Comparison of ENCODE assay signal across 8 cellular contexts in the genomic region with DNA sequence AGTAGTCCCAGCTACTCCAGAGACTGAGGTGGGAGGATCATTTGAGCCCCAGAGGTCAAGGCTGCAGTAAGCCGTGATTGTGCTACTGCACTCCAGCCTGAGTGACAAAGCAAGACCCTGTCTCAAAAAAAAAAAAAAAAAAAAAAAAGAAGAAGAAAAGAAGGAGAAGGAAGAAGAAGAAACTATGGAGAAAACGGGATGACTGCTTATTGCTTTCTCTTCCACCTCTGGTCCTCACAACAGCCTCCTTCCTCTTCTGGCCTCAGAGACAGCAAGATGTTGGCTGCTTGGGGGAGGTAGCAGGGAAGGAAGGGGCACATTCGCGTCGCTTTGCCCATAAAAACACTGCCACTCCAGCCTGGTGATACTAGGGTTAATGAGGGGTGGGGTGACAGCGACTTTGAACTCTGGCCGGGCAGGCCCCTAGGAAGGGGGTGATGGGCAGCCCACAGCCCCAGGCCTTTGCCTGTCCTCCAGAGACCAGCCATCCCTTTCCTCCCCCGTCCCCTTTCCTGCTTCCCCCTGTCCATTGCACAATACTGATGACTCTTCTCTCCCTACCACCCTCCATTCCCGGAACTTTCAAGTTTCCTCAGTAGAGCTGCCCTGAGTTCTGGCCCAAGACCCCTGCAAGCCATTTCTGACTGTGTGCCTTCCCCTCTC. TPM values are rescaled to one million over a fixed set of nuclear protein-coding genes. Genes with fewer than 3 reads are reported as not detected.
DNase-seq lines count a peak whose midpoint lies in the region; ATAC-seq, FAIRE-seq and TF ChIP-seq lines count a peak whose summit lies in the region.

No MANE protein-coding gene starts in this region.

- H3K36me3 ChIP-seq in adipocyte (ENCODE audit: control insufficient read depth, insufficient read depth, low read length, severe bottlenecking) (peaks cover 3% of the 10 kb centered on the region), HepG2 (replicated peaks in 1 of 2; ENCODE audit: control insufficient read depth in 1 of 2, insufficient read depth in 2 of 2, low read length in 2 of 2) (no peaks in the 10 kb centered on the region), MG63 (peaks cover 8% of the 10 kb centered on the region; the same call in 1 of the 2 replicates)

- 50% methylated on average over 9 of the region's 9 CpGs for WGBS in A549 (ENCODE audit: missing lambda C conversion rate)
- WGBS in HepG2 (ENCODE audit: low lambda C conversion rate), result 0% methylated on average over 5 of the region's 9 CpGs

- POLR2A ChIA-PET in A549 (lab: Yijun Ruan, JAX) (interaction anchor here (2.0 kb wide), 1 partner anchor 16 kb away, joined by 5 read pairs; no protein-coding TSS in a partner anchor), HepG2 (lab: Yijun Ruan, JAX) (interaction anchor here (0.6 to 6.8 kb wide), 7 partner anchors 12 to 282 kb away, joined by 3 to 135 read pairs (median 3); partner anchors contain the start of genes C10orf95, FBXL15, NOLC1 and PSD)

- H4K20me1 ChIP-seq in HepG2 (ENCODE audit: insufficient read depth, low read length), result no peaks in the 10 kb centered on the region

- H3K4me2 ChIP-seq in A549, result peak overlapping the region; percentile 27; the same call in 1 of the 3 replicates
- H3K4me2 ChIP-seq in HepG2 (ENCODE audit: low read depth, low read length), result peak overlapping the region; percentile 97

- CTCF ChIA-PET in A549 (lab: Yijun Ruan, JAX) (interaction anchor here (0.8 to 17.4 kb wide), 6 partner anchors 11 to 203 kb away, joined by 4 to 337 read pairs (median 10); partner anchors contain the start of gene NFKB2), HepG2 (lab: Yijun Ruan, JAX; ENCODE audit: low intra/inter-chr PET ratio, low total read pairs) (no interaction called here)

- peaks cover 31% of the 10 kb centered on the region for H3K4me1 Mint-ChIP-seq in HFFc6 (ENCODE audit: low read depth)

- no peaks in the 10 kb centered on the region for H3K9me3 Mint-ChIP-seq in HFFc6

- H3K79me2 ChIP-seq in HepG2 (ENCODE audit: insufficient read depth, low read length), result peaks cover 5% of the 10 kb centered on the region

- H3K4me3 Mint-ChIP-seq in HFFc6, result no peak overlapping the region; the same call in 1 of the 2 replicates

- intact Hi-C loops in HepG2 (cut with micrococcal nuclease; ENCODE audit: unreplicated experiment), result no loop called here

- H3K4me1 ChIP-seq in A549, result peaks cover 14% of the 10 kb centered on the region
- H3K4me1 ChIP-seq in adipocyte (ENCODE audit: control insufficient read depth, insufficient read depth, low read length), result peaks cover 26% of the 10 kb centered on the region
- peaks cover 35% of the 10 kb centered on the region for H3K4me1 ChIP-seq in HepG2 (ENCODE audit: insufficient read depth, low read length)

- peak overlapping the region; percentile 0; the same call in 1 of the 2 replicates for H3K27ac Mint-ChIP-seq in HFFc6

- in situ Hi-C loops in HepG2 (cut with HindIII; ENCODE audit: extremely low pct_ligation_motif_present, low pct_unique_long_range_greater_than_20kb), result no loop called here

- no peak overlapping the region for H3K4me3 ChIP-seq in A549
- H3K4me3 ChIP-seq in adipocyte (ENCODE audit: low read length), result peak overlapping the region; percentile 42
- peak overlapping the region; percentile 44 to 76 (median 75) for H3K4me3 ChIP-seq in HepG2 (replicated peaks in 1 of 3; ENCODE audit: insufficient read depth in 1 of 3, low read depth in 2 of 3, low read length in 3 of 3)
- no peak overlapping the region for H3K4me3 ChIP-seq in MG63

- TF ChIP-seq CTCF in A549 (IDR thresholded peaks at IDR 0.05), result no peak
- no peak for TF ChIP-seq CTCF in HFFc6 (IDR thresholded peaks at IDR 0.05)
- TF ChIP-seq CTCF in HepG2 (CRISPR knock-in tag; IDR thresholded peaks at IDR 0.05), result no peak; the same call in 1 of the 2 replicates

- no peaks in the 10 kb centered on the region for H3K36me3 Mint-ChIP-seq in HFFc6 (ENCODE audit: low read depth)

- H3K9ac ChIP-seq in adipocyte (ENCODE audit: low read length), result peak overlapping the region; percentile 43
- H3K9ac ChIP-seq in HepG2 (ENCODE audit: insufficient read depth, low read depth, low read length), result peak overlapping the region; percentile 68

- TF ChIP-seq POLR2A in A549 (IDR thresholded peaks at IDR 0.05; ENCODE audit: low read length) (no peak), HepG2 (IDR thresholded peaks at IDR 0.05; ENCODE audit: insufficient read depth in 1 of 2, low read depth in 2 of 2, low read length in 2 of 2) (peak in 1 of 2 experiments; percentile 58; a peak in 2 of 4 replicates)

- TF ChIP-seq EP300 in A549 (IDR thresholded peaks at IDR 0.05) (no peak), HepG2 (IDR thresholded peaks at IDR 0.05; ENCODE audit: low read depth in 2 of 2, low read length in 2 of 2) (peak; percentile 59 to 60; a peak in 2 of 4 replicates), HepG2 (CRISPR knock-in tag; IDR thresholded peaks at IDR 0.05; ENCODE audit: borderline replicate concordance) (no peak; the same call in 1 of the 2 replicates)

- no peak overlapping the region for H2AFZ ChIP-seq in HepG2 (ENCODE audit: low read length)

- no peak for FAIRE-seq in A549 (lab: Jason Lieb, UNC)
- peak; percentile 71 for FAIRE-seq in HepG2 (lab: Jason Lieb, UNC)

- H3K9me3 ChIP-seq in A549 (no peaks in the 10 kb centered on the region), adipocyte (ENCODE audit: control insufficient read depth, low read length) (no peaks in the 10 kb centered on the region), HepG2 (ENCODE audit: low read length) (no peaks in the 10 kb centered on the region), MG63 (no peaks in the 10 kb centered on the region)

- TF ChIP-seq RAD21 in A549 (conservative IDR thresholded peaks at IDR 0.05 in 1 of 2, IDR thresholded peaks at IDR 0.05 in 1 of 2) (no peak), HepG2 (CRISPR knock-in tag; IDR thresholded peaks at IDR 0.05) (no peak)

- H3K27me3 Mint-ChIP-seq in HFFc6 (ENCODE audit: insufficient read depth), result peaks cover 2% of the 10 kb centered on the region; the same call in 1 of the 2 replicates

- ATAC-seq in A549 (no peak), HepG2 (peak; percentile 69), HG02642 (IDR thresholded peaks at IDR 0.05; ENCODE audit: poor library complexity, unreplicated experiment) (no peak)

- no peak for DNase-seq in A549 (ENCODE audit: low read depth in 1 of 2, low spot score in 1 of 2)
- no peak for DNase-seq in HFFc6
- peak; percentile 77 for DNase-seq in adipocyte (ENCODE audit: low read depth)
- DNase-seq in HepG2 (ENCODE audit: low spot score), result peak; percentile 72
- DNase-seq in dedifferentiated amniotic fluid mesenchymal stem cell (ENCODE audit: extremely low spot score), result no peak
- no peak for DNase-seq in NCI-H1105 (lab: John Stamatoyannopoulos, UW)
- DNase-seq in MG63, result no peak

- H3K27me3 ChIP-seq in adipocyte (replicated peaks; ENCODE audit: control insufficient read depth, insufficient read depth, low read length) (no peaks in the 10 kb centered on the region), HepG2 (ENCODE audit: control insufficient read depth in 1 of 2, insufficient read depth in 2 of 2, low read length in 2 of 2) (no peaks in the 10 kb centered on the region; a peak in 1 of 5 replicates), MG63 (no peaks in the 10 kb centered on the region)

- H3K27ac ChIP-seq in A549 (peak overlapping the region in 1 of 2 experiments; percentile 55; a peak in 3 of 6 replicates), HepG2 (ENCODE audit: extremely low read length, insufficient read depth, low read length) (peak overlapping the region; percentile 72)

- BruUV-seq in HepG2 (replicated peaks; lab: Mats Ljungman, UMichigan), result no TSS peak

RNA-seq across cellular contexts. Expression of gene CUEDC2, which starts 2.0 kb away (rescaled TPM):
- polyA plus RNA-seq in A549 (2011; rRNA removed) (42.5 and 43.7 TPM in 2 replicates), A549 (2017; fragmentation: RNase III; extraction: RNeasy Plus Mini Kit Qiagen cat#74134 plus additional on column Dnase treatment) (52.1 to 69.3 TPM (median 67.4 TPM) in 3 replicates), HepG2 (2011; rRNA removed) (18.4 and 19.3 TPM in 2 replicates)
- 58.5 and 59.9 TPM in 2 replicates for polyA plus RNA-seq in A549 (2012; cell fraction: cytosol; rRNA removed)
- polyA plus RNA-seq in A549 (2012; cell fraction: nucleus; rRNA removed), result 74.7 and 75.8 TPM in 2 replicates
- 28.0 and 34.8 TPM in 2 replicates for polyA minus RNA-seq in A549 (2011; rRNA and poly(A)+ RNA removed)
- total RNA-seq in HFFc6 (2021; fragmentation: NEBNext Ultra II Directional; extraction: Animal tissue kit (Norgen Biotek cat#: 25700)), result 10 to 100 TPM; 62.6 to 75.9 (median 72.5) TPM
- 13.0 and 13.1 TPM in 2 replicates for total RNA-seq in HepG2 (2016; rRNA removed; fragmentation: Illumina TruSeq; extraction: Trizol)
- total RNA-seq in HepG2 (2016; cell fraction: cytosol; rRNA removed; fragmentation: Illumina TruSeq; extraction: Trizol; ENCODE audit: low read depth), result 4.3 and 6.6 TPM in 2 replicates
- 11.4 and 14.7 TPM in 2 replicates for total RNA-seq in HepG2 (2016; cell fraction: insoluble cytoplasmic fraction; rRNA removed; fragmentation: Illumina TruSeq; extraction: Trizol)
- total RNA-seq in HepG2 (2016; cell fraction: membrane; rRNA removed; fragmentation: Illumina TruSeq; extraction: Trizol), result 8.6 and 10.3 TPM in 2 replicates
- 7.0 and 9.7 TPM in 2 replicates for total RNA-seq in HepG2 (2016; cell fraction: nucleus; rRNA removed; fragmentation: Illumina TruSeq; extraction: Trizol)
- polyA plus RNA-seq in HepG2 (2011; cell fraction: cytosol; rRNA removed), result 31.2 and 40.8 TPM in 2 replicates
- 47.1 and 47.2 TPM in 2 replicates for polyA plus RNA-seq in HepG2 (2011; cell fraction: nucleus; rRNA removed)
- 17.2 and 18.2 TPM in 2 replicates for polyA plus RNA-seq in HepG2 (2012)
- polyA plus RNA-seq in HepG2 (2016; cell fraction: cytosol; fragmentation: Illumina TruSeq; extraction: Trizol; ENCODE audit: low read depth), result 8.4 and 10.7 TPM in 2 replicates
- 13.0 and 17.2 TPM in 2 replicates for polyA plus RNA-seq in HepG2 (2016; cell fraction: insoluble cytoplasmic fraction; fragmentation: Illumina TruSeq; extraction: Trizol; ENCODE audit: low read depth)
- polyA plus RNA-seq in HepG2 (2016; cell fraction: membrane; fragmentation: Illumina TruSeq; extraction: Trizol; ENCODE audit: low read depth), result 10.6 and 12.1 TPM in 2 replicates
- polyA plus RNA-seq in HepG2 (2016; cell fraction: nucleus; fragmentation: Illumina TruSeq; extraction: Trizol; ENCODE audit: insufficient read depth, low read depth), result 20.9 and 24.8 TPM in 2 replicates
- polyA minus RNA-seq in HepG2 (2011; rRNA and poly(A)+ RNA removed; ENCODE audit: low replicate concordance), result 14.5 and 32.9 TPM in 2 replicates
- 6.2 and 7.1 TPM in 2 replicates for polyA minus RNA-seq in HepG2 (2011; cell fraction: cytosol; rRNA and poly(A)+ RNA removed)
- 8.6 and 9.1 TPM in 2 replicates for polyA minus RNA-seq in HepG2 (2011; cell fraction: nucleus; rRNA and poly(A)+ RNA removed)
- 92.1 and 151 TPM in 2 replicates for total RNA-seq in MG63 (2014; rRNA removed; shearing (Covaris generic); ENCODE audit: low replicate concordance)

RNA-seq across cellular contexts. Expression of gene FBXL15, which starts 13.7 kb away (rescaled TPM):
- polyA plus RNA-seq in A549 (2011; rRNA removed) (3.7 and 4.8 TPM in 2 replicates), A549 (2017; fragmentation: RNase III; extraction: RNeasy Plus Mini Kit Qiagen cat#74134 plus additional on column Dnase treatment) (8.7 to 10.4 TPM (median 9.4 TPM) in 3 replicates), HepG2 (2011; rRNA removed) (4.3 and 6.4 TPM in 2 replicates)
- 15.0 and 18.4 TPM in 2 replicates for polyA plus RNA-seq in A549 (2012; cell fraction: cytosol; rRNA removed)
- 29.5 and 44.2 TPM in 2 replicates for polyA plus RNA-seq in A549 (2012; cell fraction: nucleus; rRNA removed)
- polyA minus RNA-seq in A549 (2011; rRNA and poly(A)+ RNA removed), result 2.8 and 3.2 TPM in 2 replicates
- 10 to 100 TPM in 4 of 6 experiments, 1 to 10 TPM in 2; 9.2 to 13.2 (median 11.5) TPM for total RNA-seq in HFFc6 (2021; fragmentation: NEBNext Ultra II Directional; extraction: Animal tissue kit (Norgen Biotek cat#: 25700))
- 8.3 and 8.6 TPM in 2 replicates for total RNA-seq in HepG2 (2016; rRNA removed; fragmentation: Illumina TruSeq; extraction: Trizol)
- 3.2 and 3.3 TPM in 2 replicates for total RNA-seq in HepG2 (2016; cell fraction: cytosol; rRNA removed; fragmentation: Illumina TruSeq; extraction: Trizol; ENCODE audit: low read depth)
- 7.7 and 8.0 TPM in 2 replicates for total RNA-seq in HepG2 (2016; cell fraction: insoluble cytoplasmic fraction; rRNA removed; fragmentation: Illumina TruSeq; extraction: Trizol)
- 5.6 and 6.1 TPM in 2 replicates for total RNA-seq in HepG2 (2016; cell fraction: membrane; rRNA removed; fragmentation: Illumina TruSeq; extraction: Trizol)
- 3.3 and 3.6 TPM in 2 replicates for total RNA-seq in HepG2 (2016; cell fraction: nucleus; rRNA removed; fragmentation: Illumina TruSeq; extraction: Trizol)
- 6.2 and 12.2 TPM in 2 replicates for polyA plus RNA-seq in HepG2 (2011; cell fraction: cytosol; rRNA removed)
- 30.9 and 35.5 TPM in 2 replicates for polyA plus RNA-seq in HepG2 (2011; cell fraction: nucleus; rRNA removed)
- polyA plus RNA-seq in HepG2 (2012), result 4.1 and 4.3 TPM in 2 replicates
- polyA plus RNA-seq in HepG2 (2016; cell fraction: cytosol; fragmentation: Illumina TruSeq; extraction: Trizol; ENCODE audit: low read depth), result 2.7 and 3.5 TPM in 2 replicates
- 6.9 and 8.6 TPM in 2 replicates for polyA plus RNA-seq in HepG2 (2016; cell fraction: insoluble cytoplasmic fraction; fragmentation: Illumina TruSeq; extraction: Trizol; ENCODE audit: low read depth)
- polyA plus RNA-seq in HepG2 (2016; cell fraction: membrane; fragmentation: Illumina TruSeq; extraction: Trizol; ENCODE audit: low read depth), result 4.3 and 4.4 TPM in 2 replicates
- polyA plus RNA-seq in HepG2 (2016; cell fraction: nucleus; fragmentation: Illumina TruSeq; extraction: Trizol; ENCODE audit: insufficient read depth, low read depth), result 9.7 TPM in 2 replicates
- polyA minus RNA-seq in HepG2 (2011; rRNA and poly(A)+ RNA removed; ENCODE audit: low replicate concordance), result 3.8 and 4.9 TPM in 2 replicates
- 2.8 and 4.0 TPM in 2 replicates for polyA minus RNA-seq in HepG2 (2011; cell fraction: cytosol; rRNA and poly(A)+ RNA removed)
- polyA minus RNA-seq in HepG2 (2011; cell fraction: nucleus; rRNA and poly(A)+ RNA removed), result 3.0 and 3.4 TPM in 2 replicates
- 10.7 and 11.2 TPM in 2 replicates for total RNA-seq in MG63 (2014; rRNA removed; shearing (Covaris generic); ENCODE audit: low replicate concordance)

RNA-seq across cellular contexts. Expression of gene PSD, which starts 15.8 kb away (rescaled TPM):
- 0.14 and 0.19 TPM in 2 replicates for polyA plus RNA-seq in A549 (2011; rRNA removed)
- polyA plus RNA-seq in A549 (2012; cell fraction: cytosol; rRNA removed), result 0.28 and 0.54 TPM in 2 replicates
- polyA plus RNA-seq in A549 (2012; cell fraction: nucleus; rRNA removed), result 0.45 and 0.83 TPM in 2 replicates
- 0.42 to 0.75 TPM (median 0.70 TPM) in 3 replicates for polyA plus RNA-seq in A549 (2017; fragmentation: RNase III; extraction: RNeasy Plus Mini Kit Qiagen cat#74134 plus additional on column Dnase treatment)
- polyA minus RNA-seq in A549 (2011; rRNA and poly(A)+ RNA removed), result 0.15 and 0.66 TPM in 2 replicates
- 1 to 10 TPM in 2 of 6 experiments, under 1 TPM in 4; 0.37 to 1.4 (median 0.69) TPM for total RNA-seq in HFFc6 (2021; fragmentation: NEBNext Ultra II Directional; extraction: Animal tissue kit (Norgen Biotek cat#: 25700))
- total RNA-seq in HepG2 (2016; rRNA removed; fragmentation: Illumina TruSeq; extraction: Trizol), result 0.11 and 0.35 TPM in 2 replicates
- total RNA-seq in HepG2 (2016; cell fraction: cytosol; rRNA removed; fragmentation: Illumina TruSeq; extraction: Trizol; ENCODE audit: low read depth), result 0.18 TPM in 1 of 2 replicates, not detected in the other
- total RNA-seq in HepG2 (2016; cell fraction: insoluble cytoplasmic fraction; rRNA removed; fragmentation: Illumina TruSeq; extraction: Trizol), result 0.21 and 0.65 TPM in 2 replicates
- 0.34 and 0.62 TPM in 2 replicates for total RNA-seq in HepG2 (2016; cell fraction: membrane; rRNA removed; fragmentation: Illumina TruSeq; extraction: Trizol)
- 0.34 and 0.75 TPM in 2 replicates for total RNA-seq in HepG2 (2016; cell fraction: nucleus; rRNA removed; fragmentation: Illumina TruSeq; extraction: Trizol)
- polyA plus RNA-seq in HepG2 (2011; rRNA removed), result 0.58 and 0.59 TPM in 2 replicates
- 0.10 and 0.36 TPM in 2 replicates for polyA plus RNA-seq in HepG2 (2011; cell fraction: cytosol; rRNA removed)
- polyA plus RNA-seq in HepG2 (2011; cell fraction: nucleus; rRNA removed), result 3.4 and 4.7 TPM in 2 replicates
- polyA plus RNA-seq in HepG2 (2012), result 1.1 and 1.5 TPM in 2 replicates
- polyA plus RNA-seq in HepG2 (2016; cell fraction: cytosol; fragmentation: Illumina TruSeq; extraction: Trizol; ENCODE audit: low read depth), result 0.15 and 0.31 TPM in 2 replicates
- 0.29 and 0.33 TPM in 2 replicates for polyA plus RNA-seq in HepG2 (2016; cell fraction: insoluble cytoplasmic fraction; fragmentation: Illumina TruSeq; extraction: Trizol; ENCODE audit: low read depth)
- 0.44 and 0.48 TPM in 2 replicates for polyA plus RNA-seq in HepG2 (2016; cell fraction: membrane; fragmentation: Illumina TruSeq; extraction: Trizol; ENCODE audit: low read depth)
- 0.94 and 0.97 TPM in 2 replicates for polyA plus RNA-seq in HepG2 (2016; cell fraction: nucleus; fragmentation: Illumina TruSeq; extraction: Trizol; ENCODE audit: insufficient read depth, low read depth)
- 0.47 and 0.96 TPM in 2 replicates for polyA minus RNA-seq in HepG2 (2011; rRNA and poly(A)+ RNA removed; ENCODE audit: low replicate concordance)
- polyA minus RNA-seq in HepG2 (2011; cell fraction: cytosol; rRNA and poly(A)+ RNA removed), result 0.44 TPM in 1 of 2 replicates, not detected in the other
- polyA minus RNA-seq in HepG2 (2011; cell fraction: nucleus; rRNA and poly(A)+ RNA removed), result 0.87 and 1.2 TPM in 2 replicates
- total RNA-seq in MG63 (2014; rRNA removed; shearing (Covaris generic); ENCODE audit: low replicate concordance), result not detected in 2 replicates

RNA-seq across cellular contexts. Expression of gene C10orf95, which starts 17.0 kb away (rescaled TPM):
- polyA plus RNA-seq in A549 (2011; rRNA removed) (0.09 and 0.12 TPM in 2 replicates), A549 (2017; fragmentation: RNase III; extraction: RNeasy Plus Mini Kit Qiagen cat#74134 plus additional on column Dnase treatment) (0.07 to 0.13 TPM (median 0.07 TPM) in 3 replicates), HepG2 (2011; rRNA removed) (0.05 TPM in 2 replicates)
- 0.20 and 0.31 TPM in 2 replicates for polyA plus RNA-seq in A549 (2012; cell fraction: cytosol; rRNA removed)
- 0.13 and 0.16 TPM in 2 replicates for polyA plus RNA-seq in A549 (2012; cell fraction: nucleus; rRNA removed)
- 0.24 and 0.33 TPM in 2 replicates for polyA minus RNA-seq in A549 (2011; rRNA and poly(A)+ RNA removed)
- total RNA-seq in HFFc6 (2021; fragmentation: NEBNext Ultra II Directional; extraction: Animal tissue kit (Norgen Biotek cat#: 25700)), result under 1 TPM in 1 of 6 experiments, not detected in 5; 0.12 TPM
- 0.07 TPM in 1 of 2 replicates, not detected in the other for total RNA-seq in HepG2 (2016; rRNA removed; fragmentation: Illumina TruSeq; extraction: Trizol)
- 0.40 TPM in 1 of 2 replicates, not detected in the other for total RNA-seq in HepG2 (2016; cell fraction: cytosol; rRNA removed; fragmentation: Illumina TruSeq; extraction: Trizol; ENCODE audit: low read depth)
- not detected in 2 replicates for total RNA-seq in HepG2 (2016; cell fraction: insoluble cytoplasmic fraction; rRNA removed; fragmentation: Illumina TruSeq; extraction: Trizol)
- 0.28 TPM in 1 of 2 replicates, not detected in the other for total RNA-seq in HepG2 (2016; cell fraction: membrane; rRNA removed; fragmentation: Illumina TruSeq; extraction: Trizol)
- total RNA-seq in HepG2 (2016; cell fraction: nucleus; rRNA removed; fragmentation: Illumina TruSeq; extraction: Trizol), result not detected in 2 replicates
- polyA plus RNA-seq in HepG2 (2011; cell fraction: cytosol; rRNA removed), result 0.12 and 0.17 TPM in 2 replicates
- polyA plus RNA-seq in HepG2 (2011; cell fraction: nucleus; rRNA removed), result 0.19 TPM in 1 of 2 replicates, not detected in the other
- polyA plus RNA-seq in HepG2 (2012), result 1.3 TPM in 2 replicates
- polyA plus RNA-seq in HepG2 (2016; cell fraction: cytosol; fragmentation: Illumina TruSeq; extraction: Trizol; ENCODE audit: low read depth), result 0.15 and 0.16 TPM in 2 replicates
- polyA plus RNA-seq in HepG2 (2016; cell fraction: insoluble cytoplasmic fraction; fragmentation: Illumina TruSeq; extraction: Trizol; ENCODE audit: low read depth), result 0.26 TPM in 1 of 2 replicates, not detected in the other
- 0.19 TPM in 1 of 2 replicates, not detected in the other for polyA plus RNA-seq in HepG2 (2016; cell fraction: membrane; fragmentation: Illumina TruSeq; extraction: Trizol; ENCODE audit: low read depth)
- polyA plus RNA-seq in HepG2 (2016; cell fraction: nucleus; fragmentation: Illumina TruSeq; extraction: Trizol; ENCODE audit: insufficient read depth, low read depth), result not detected in 2 replicates
- polyA minus RNA-seq in HepG2 (2011; rRNA and poly(A)+ RNA removed; ENCODE audit: low replicate concordance), result 0.32 and 1.9 TPM in 2 replicates
- not detected in 2 replicates for polyA minus RNA-seq in HepG2 (2011; cell fraction: cytosol; rRNA and poly(A)+ RNA removed)
- polyA minus RNA-seq in HepG2 (2011; cell fraction: nucleus; rRNA and poly(A)+ RNA removed), result 0.39 TPM in 1 of 2 replicates, not detected in the other
- total RNA-seq in MG63 (2014; rRNA removed; shearing (Covaris generic); ENCODE audit: low replicate concordance), result not detected in 2 replicates

RNA-seq across cellular contexts. Expression of gene NFKB2, which starts 38.9 kb away (rescaled TPM):
- polyA plus RNA-seq in A549 (2011; rRNA removed), result 20.5 and 27.6 TPM in 2 replicates
- polyA plus RNA-seq in A549 (2012; cell fraction: cytosol; rRNA removed), result 61.3 and 70.0 TPM in 2 replicates
- 218 and 281 TPM in 2 replicates for polyA plus RNA-seq in A549 (2012; cell fraction: nucleus; rRNA removed)
- 35.7 to 63.6 TPM (median 36.6 TPM) in 3 replicates for polyA plus RNA-seq in A549 (2017; fragmentation: RNase III; extraction: RNeasy Plus Mini Kit Qiagen cat#74134 plus additional on column Dnase treatment)
- polyA minus RNA-seq in A549 (2011; rRNA and poly(A)+ RNA removed), result 16.0 and 17.9 TPM in 2 replicates
- 10 to 100 TPM; 23.1 to 27.4 (median 26.1) TPM for total RNA-seq in HFFc6 (2021; fragmentation: NEBNext Ultra II Directional; extraction: Animal tissue kit (Norgen Biotek cat#: 25700))
- 7.7 and 8.2 TPM in 2 replicates for total RNA-seq in HepG2 (2016; rRNA removed; fragmentation: Illumina TruSeq; extraction: Trizol)
- total RNA-seq in HepG2 (2016; cell fraction: cytosol; rRNA removed; fragmentation: Illumina TruSeq; extraction: Trizol; ENCODE audit: low read depth), result 2.2 and 3.1 TPM in 2 replicates
- 6.6 and 8.7 TPM in 2 replicates for total RNA-seq in HepG2 (2016; cell fraction: insoluble cytoplasmic fraction; rRNA removed; fragmentation: Illumina TruSeq; extraction: Trizol)
- total RNA-seq in HepG2 (2016; cell fraction: membrane; rRNA removed; fragmentation: Illumina TruSeq; extraction: Trizol), result 4.0 and 5.5 TPM in 2 replicates
- total RNA-seq in HepG2 (2016; cell fraction: nucleus; rRNA removed; fragmentation: Illumina TruSeq; extraction: Trizol), result 7.7 and 7.8 TPM in 2 replicates
- 12.5 and 15.5 TPM in 2 replicates for polyA plus RNA-seq in HepG2 (2011; rRNA removed)
- 8.4 and 11.7 TPM in 2 replicates for polyA plus RNA-seq in HepG2 (2011; cell fraction: cytosol; rRNA removed)
- 56.1 and 62.0 TPM in 2 replicates for polyA plus RNA-seq in HepG2 (2011; cell fraction: nucleus; rRNA removed)
- 8.9 and 9.6 TPM in 2 replicates for polyA plus RNA-seq in HepG2 (2012)
- 1.4 and 1.6 TPM in 2 replicates for polyA plus RNA-seq in HepG2 (2016; cell fraction: cytosol; fragmentation: Illumina TruSeq; extraction: Trizol; ENCODE audit: low read depth)
- 6.6 and 9.1 TPM in 2 replicates for polyA plus RNA-seq in HepG2 (2016; cell fraction: insoluble cytoplasmic fraction; fragmentation: Illumina TruSeq; extraction: Trizol; ENCODE audit: low read depth)
- polyA plus RNA-seq in HepG2 (2016; cell fraction: membrane; fragmentation: Illumina TruSeq; extraction: Trizol; ENCODE audit: low read depth), result 2.4 and 2.8 TPM in 2 replicates
- 20.9 and 25.8 TPM in 2 replicates for polyA plus RNA-seq in HepG2 (2016; cell fraction: nucleus; fragmentation: Illumina TruSeq; extraction: Trizol; ENCODE audit: insufficient read depth, low read depth)
- 14.9 and 16.9 TPM in 2 replicates for polyA minus RNA-seq in HepG2 (2011; rRNA and poly(A)+ RNA removed; ENCODE audit: low replicate concordance)
- polyA minus RNA-seq in HepG2 (2011; cell fraction: cytosol; rRNA and poly(A)+ RNA removed), result 10.5 and 12.6 TPM in 2 replicates
- polyA minus RNA-seq in HepG2 (2011; cell fraction: nucleus; rRNA and poly(A)+ RNA removed), result 9.5 and 12.2 TPM in 2 replicates
- total RNA-seq in MG63 (2014; rRNA removed; shearing (Covaris generic); ENCODE audit: low replicate concordance), result 15.8 and 22.7 TPM in 2 replicates

Comparison
In these comparisons a context has a peak if more than half of its experiments do, and no peak if none do; other contexts are left out.
1. DNase-seq: peak in adipocyte (single experiment) and HepG2 (single experiment); none in A549 (0 of 2), HFFc6 (single experiment), dedifferentiated amniotic fluid mesenchymal stem cell (single experiment), NCI-H1105 (single experiment) and MG63 (single experiment).
2. H3K4me3 ChIP-seq: peak in adipocyte (single experiment) and HepG2 (3 of 3); none in A549 (single experiment) and MG63 (single experiment).
3. Of the 38 proteins assayed by ChIP-seq in both HepG2 and A549: peak only in HepG2: BHLHE40, EP300, FOSL2, HDAC2, HMGXB4, MAX and 3 more; only in A549: none; in both: CEBPB; in neither: 26; mixed calls (peak in some experiments, not most) for 2.